ENCODE assay signal across 10 cellular contexts in the genomic region with DNA sequence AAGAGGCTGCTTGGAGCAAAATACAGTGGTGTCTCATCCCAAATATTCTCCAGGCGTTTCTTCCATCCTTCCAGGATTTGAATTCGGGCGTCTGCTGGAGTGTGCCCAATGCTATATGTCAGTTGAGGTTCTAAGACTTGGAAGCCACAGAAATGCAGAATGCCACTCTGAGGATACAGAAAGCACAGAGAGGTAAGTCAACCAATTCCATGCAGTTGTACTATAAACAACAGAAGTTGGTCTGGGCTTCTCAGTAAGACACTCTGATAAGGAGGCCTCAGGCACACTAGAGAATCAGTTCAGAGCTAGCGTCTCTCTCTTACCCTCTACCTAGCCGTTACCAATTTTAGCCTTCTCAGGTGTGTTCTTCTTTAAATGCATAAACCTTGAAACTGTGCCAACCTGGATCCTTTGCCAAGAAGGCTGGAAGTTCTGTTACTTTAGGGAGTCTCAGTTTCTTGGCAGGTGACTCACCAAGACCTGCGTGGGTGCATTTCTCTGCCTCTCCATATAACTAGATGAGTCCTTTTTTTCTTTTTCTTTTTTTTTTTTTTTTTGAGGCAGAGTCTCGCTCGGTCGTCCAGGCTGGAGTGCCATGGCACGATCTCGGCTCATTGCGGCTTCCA. TPM values are rescaled to one million over a fixed set of nuclear protein-coding genes. Genes with fewer than 3 reads are reported as not detected.
DNase-seq lines count a peak whose midpoint lies in the region; ATAC-seq and TF ChIP-seq lines count a peak whose summit lies in the region.
"Had no signal": no experiment of that assay in that cellular context is flagged by ENCODE, and none has a peak within 500 bp of the region (broad histone marks: within the 10 kb centered on the region; RNA-seq: fewer than 3 reads in every experiment).

No MANE protein-coding gene starts in this region.

- peak; percentile 42 for DNase-seq in activated CD4-positive, alpha-beta T cell treated with anti-CD3 and anti-CD28 coated beads for 36 hours
- DNase-seq in activated CD4-positive, alpha-beta T cell treated with anti-CD3 and anti-CD28 coated beads, Interleukin-2, amount 10 ng/mL, durations not matched to agents 7 days and 5 days: no peak
- DNase-seq in RKO (ENCODE audit: low spot score) (peak; percentile 46), fibroblast of pulmonary artery (ENCODE audit: low read depth) (peak; percentile 83), skeletal muscle cell (ENCODE audit: low read depth) (peak; percentile 67), T-cell (no peak), LoVo (ENCODE audit: low spot score) (no peak), HEK293T (ENCODE audit: extremely low spot score) (no peak)
- DNase-seq: effector memory CD8-positive, alpha-beta T cell; stimulated activated CD4-positive, alpha-beta T cell treated with anti-CD3 and anti-CD28 coated beads, Interleukin-2, amount 100 ng/mL, for 24 hours had no signal

- ATAC-seq in activated CD4-positive, alpha-beta T cell treated with anti-CD3 and anti-CD28 coated beads for 36 hours: peak; percentile 54
- no peak for ATAC-seq in T-cell (replicated peaks in 1 of 4)
- ATAC-seq: effector memory CD8-positive, alpha-beta T cell had no signal

- no peak for TF ChIP-seq CTCF in fibroblast of pulmonary artery (IDR thresholded peaks at IDR 0.05; ENCODE audit: low read length, missing control alignments)

- intact Hi-C loops in activated CD4-positive, alpha-beta T cell treated with anti-CD3 and anti-CD28 coated beads for 36 hours (cut with DNase I, micrococcal nuclease): no loop called here

- peaks cover 9% of the 10 kb centered on the region for H3K4me1 Mint-ChIP-seq in activated CD4-positive, alpha-beta T cell treated with anti-CD3 and anti-CD28 coated beads for 36 hours
- H3K4me1 Mint-ChIP-seq in activated CD4-positive, alpha-beta T cell treated with anti-CD3 and anti-CD28 coated beads, Interleukin-2, amount 10 ng/mL, durations not matched to agents 7 days and 5 days: peaks cover 3% of the 10 kb centered on the region
- peaks cover 0 to 4% (median 0%) of the 10 kb centered on the region in 3 donors for H3K4me1 Mint-ChIP-seq in T-cell

- H3K4me3 ChIP-seq in fibroblast of pulmonary artery (replicated peaks; ENCODE audit: low read depth, low read length): no peak overlapping the region
- H3K4me3 ChIP-seq in skeletal muscle cell (ENCODE audit: low read depth, low read length): no peak overlapping the region

- H3K9me3 Mint-ChIP-seq in activated CD4-positive, alpha-beta T cell treated with anti-CD3 and anti-CD28 coated beads for 36 hours (ENCODE audit: low read depth): no peaks in the 10 kb centered on the region
- H3K9me3 Mint-ChIP-seq in activated CD4-positive, alpha-beta T cell treated with anti-CD3 and anti-CD28 coated beads, Interleukin-2, amount 10 ng/mL, durations not matched to agents 7 days and 5 days: no peaks in the 10 kb centered on the region
- no peaks in the 10 kb centered on the region for H3K9me3 Mint-ChIP-seq in T-cell
- H3K9me3 Mint-ChIP-seq: effector memory CD8-positive, alpha-beta T cell had no signal

- POLR2A ChIA-PET in activated CD4-positive, alpha-beta T cell treated with anti-CD3 and anti-CD28 coated beads for 36 hours (lab: Charles Lee): interaction anchor here (0.6 kb wide), 1 partner anchor 15 kb away, joined by 3 read pairs; a partner anchor contains a TSS
- POLR2A ChIA-PET in activated CD4-positive, alpha-beta T cell treated with anti-CD3 and anti-CD28 coated beads, Interleukin-2, amount 10 ng/mL, durations not matched to agents 7 days and 5 days (lab: Charles Lee): interaction anchor here (1.2 kb wide), 1 partner anchor 43 kb away, joined by 6 read pairs; a partner anchor contains a TSS
- POLR2A ChIA-PET in T-cell (lab: Charles Lee) (interaction anchor here in 1 of 2 donors (0.6 kb wide), 1 partner anchor 60 kb away, joined by 3 read pairs; no protein-coding TSS in a partner anchor), HEK293T (lab: Yijun Ruan, JAX) (interaction anchor here (3.7 kb wide), 1 partner anchor 43 kb away, joined by 10 read pairs; a partner anchor contains a TSS)

- H3K27ac Mint-ChIP-seq in activated CD4-positive, alpha-beta T cell treated with anti-CD3 and anti-CD28 coated beads for 36 hours: no peak overlapping the region
- no peak overlapping the region for H3K27ac Mint-ChIP-seq in activated CD4-positive, alpha-beta T cell treated with anti-CD3 and anti-CD28 coated beads, Interleukin-2, amount 10 ng/mL, durations not matched to agents 7 days and 5 days
- no peak overlapping the region for H3K27ac Mint-ChIP-seq in T-cell
- H3K27ac Mint-ChIP-seq: effector memory CD8-positive, alpha-beta T cell had no signal

- no peak overlapping the region for H3K4me3 Mint-ChIP-seq in activated CD4-positive, alpha-beta T cell treated with anti-CD3 and anti-CD28 coated beads for 36 hours
- H3K4me3 Mint-ChIP-seq in activated CD4-positive, alpha-beta T cell treated with anti-CD3 and anti-CD28 coated beads, Interleukin-2, amount 10 ng/mL, durations not matched to agents 7 days and 5 days: no peak overlapping the region
- H3K4me3 Mint-ChIP-seq in T-cell: no peak overlapping the region
- H3K4me3 Mint-ChIP-seq: effector memory CD8-positive, alpha-beta T cell had no signal

- H3K36me3 Mint-ChIP-seq in activated CD4-positive, alpha-beta T cell treated with anti-CD3 and anti-CD28 coated beads for 36 hours (ENCODE audit: low read depth): peaks cover 4% of the 10 kb centered on the region
- H3K36me3 Mint-ChIP-seq in activated CD4-positive, alpha-beta T cell treated with anti-CD3 and anti-CD28 coated beads, Interleukin-2, amount 10 ng/mL, durations not matched to agents 7 days and 5 days (ENCODE audit: low read depth): peaks cover 6% of the 10 kb centered on the region
- H3K36me3 Mint-ChIP-seq in T-cell: peaks cover 3% of the 10 kb centered on the region

- CTCF ChIA-PET in activated CD4-positive, alpha-beta T cell treated with anti-CD3 and anti-CD28 coated beads for 36 hours (lab: Charles Lee): interaction anchor here (0.7 to 3.9 kb wide), 4 partner anchors 12 to 219 kb away, joined by 3 to 40 read pairs (median 6); a partner anchor contains a TSS
- CTCF ChIA-PET in activated CD4-positive, alpha-beta T cell treated with anti-CD3 and anti-CD28 coated beads, Interleukin-2, amount 10 ng/mL, durations not matched to agents 7 days and 5 days (lab: Charles Lee): interaction anchor here (0.7 to 2.4 kb wide), 2 partner anchors 43 to 55 kb away, joined by 4 to 9 read pairs; a partner anchor contains a TSS
- CTCF ChIA-PET in T-cell (lab: Charles Lee) (interaction anchor here in 1 of 2 donors (0.7 to 1.1 kb wide), 2 partner anchors 46 to 537 kb away, joined by 3 to 4 read pairs; no protein-coding TSS in a partner anchor), HEK293T (lab: Yijun Ruan, JAX) (no interaction called here)

- no peaks in the 10 kb centered on the region for H3K27me3 Mint-ChIP-seq in activated CD4-positive, alpha-beta T cell treated with anti-CD3 and anti-CD28 coated beads for 36 hours
- no peaks in the 10 kb centered on the region for H3K27me3 Mint-ChIP-seq in activated CD4-positive, alpha-beta T cell treated with anti-CD3 and anti-CD28 coated beads, Interleukin-2, amount 10 ng/mL, durations not matched to agents 7 days and 5 days
- no peaks in the 10 kb centered on the region for H3K27me3 Mint-ChIP-seq in T-cell
- H3K27me3 Mint-ChIP-seq: effector memory CD8-positive, alpha-beta T cell had no signal

TF ChIP-seq in HEK293T, 16 proteins besides CTCF, POLR2A, EP300 and RAD21:
- TF ChIP-seq ELF4 (IDR thresholded peaks at IDR 0.05): no peak
- TF ChIP-seq TARDBP (IDR thresholded peaks at IDR 0.05): no peak
- TF ChIP-seq HDGF (IDR thresholded peaks at IDR 0.05; ENCODE audit: borderline replicate concordance): no peak
- TF ChIP-seq SP1 (IDR thresholded peaks at IDR 0.05): no peak
- no peak for TF ChIP-seq LEF1 (IDR thresholded peaks at IDR 0.05; ENCODE audit: borderline replicate concordance)
- TF ChIP-seq BHLHE40 (IDR thresholded peaks at IDR 0.05; ENCODE audit: borderline replicate concordance): no peak
- TF ChIP-seq, protein P1, sequence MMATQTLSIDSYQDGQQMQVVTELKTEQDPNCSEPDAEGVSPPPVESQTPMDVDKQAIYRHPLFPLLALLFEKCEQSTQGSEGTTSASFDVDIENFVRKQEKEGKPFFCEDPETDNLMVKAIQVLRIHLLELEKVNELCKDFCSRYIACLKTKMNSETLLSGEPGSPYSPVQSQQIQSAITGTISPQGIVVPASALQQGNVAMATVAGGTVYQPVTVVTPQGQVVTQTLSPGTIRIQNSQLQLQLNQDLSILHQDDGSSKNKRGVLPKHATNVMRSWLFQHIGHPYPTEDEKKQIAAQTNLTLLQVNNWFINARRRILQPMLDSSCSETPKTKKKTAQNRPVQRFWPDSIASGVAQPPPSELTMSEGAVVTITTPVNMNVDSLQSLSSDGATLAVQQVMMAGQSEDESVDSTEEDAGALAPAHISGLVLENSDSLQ (IDR thresholded peaks at IDR 0.05): no peak
- no peak for TF ChIP-seq L3MBTL2 (conservative IDR thresholded peaks at IDR 0.05)
- no peak for TF ChIP-seq FOXA1 (IDR thresholded peaks at IDR 0.05)
- no peak for TF ChIP-seq ZNF384 (IDR thresholded peaks at IDR 0.05)
- no peak for TF ChIP-seq FOXM1 (IDR thresholded peaks at IDR 0.05; ENCODE audit: borderline replicate concordance)
- no peak for TF ChIP-seq SUZ12 (IDR thresholded peaks at IDR 0.05)
- TF ChIP-seq ARNT (IDR thresholded peaks at IDR 0.05): no peak
- TF ChIP-seq NFRKB (IDR thresholded peaks at IDR 0.05): no peak
- TF ChIP-seq FOXK2 (IDR thresholded peaks at IDR 0.05): no peak
- TF ChIP-seq CTBP1 (IDR thresholded peaks at IDR 0.05; ENCODE audit: borderline replicate concordance): no peak

RNA-seq across cellular contexts. Expression of a gene that starts 15.1 kb away (rescaled TPM):
- 10 to 100 TPM in 1 of 2 experiments, 1 to 10 TPM in 1; 9.9 to 11.4 TPM for total RNA-seq in activated CD4-positive, alpha-beta T cell treated with anti-CD3 and anti-CD28 coated beads for 36 hours
- total RNA-seq in activated CD4-positive, alpha-beta T cell treated with anti-CD3 and anti-CD28 coated beads, Interleukin-2, amount 10 ng/mL, durations not matched to agents 7 days and 5 days: 10 to 100 TPM; 20.4 to 22.4 TPM
- total RNA-seq in T-cell: 1 to 10 TPM; 1.4 to 6.1 (median 4.1) TPM

RNA-seq across cellular contexts. Expression of a gene that starts 43.5 kb away (rescaled TPM):
- 100 to 1,000 TPM; 109 to 112 TPM for total RNA-seq in activated CD4-positive, alpha-beta T cell treated with anti-CD3 and anti-CD28 coated beads for 36 hours
- total RNA-seq in activated CD4-positive, alpha-beta T cell treated with anti-CD3 and anti-CD28 coated beads, Interleukin-2, amount 10 ng/mL, durations not matched to agents 7 days and 5 days: 10 to 100 TPM; 60.5 to 62.5 TPM
- 10 to 100 TPM; 29.7 to 66.1 (median 60.9) TPM for total RNA-seq in T-cell

RNA-seq across cellular contexts. Expression of a gene that starts 50.9 kb away (rescaled TPM):
- total RNA-seq in activated CD4-positive, alpha-beta T cell treated with anti-CD3 and anti-CD28 coated beads for 36 hours: 10 to 100 TPM; 43.3 to 44.6 TPM
- 10 to 100 TPM; 68.8 to 76.3 TPM for total RNA-seq in activated CD4-positive, alpha-beta T cell treated with anti-CD3 and anti-CD28 coated beads, Interleukin-2, amount 10 ng/mL, durations not matched to agents 7 days and 5 days
- 10 to 100 TPM; 55.3 to 78.5 (median 66.4) TPM for total RNA-seq in T-cell

Comparison
In these comparisons a context has a peak if more than half of its experiments do, and no peak if none do; other contexts are left out.
1. DNase-seq: peak in activated CD4-positive, alpha-beta T cell treated with anti-CD3 and anti-CD28 coated beads for 36 hours (single experiment), RKO (single experiment), fibroblast of pulmonary artery (single experiment) and skeletal muscle cell (single experiment); none in activated CD4-positive, alpha-beta T cell treated with anti-CD3 and anti-CD28 coated beads, Interleukin-2, amount 10 ng/mL, durations not matched to agents 7 days and 5 days (single experiment), T-cell (0 of 34), LoVo (single experiment) and HEK293T (single experiment).